Comparison of ENCODE assay signal across 1 cellular context in the genomic region with DNA sequence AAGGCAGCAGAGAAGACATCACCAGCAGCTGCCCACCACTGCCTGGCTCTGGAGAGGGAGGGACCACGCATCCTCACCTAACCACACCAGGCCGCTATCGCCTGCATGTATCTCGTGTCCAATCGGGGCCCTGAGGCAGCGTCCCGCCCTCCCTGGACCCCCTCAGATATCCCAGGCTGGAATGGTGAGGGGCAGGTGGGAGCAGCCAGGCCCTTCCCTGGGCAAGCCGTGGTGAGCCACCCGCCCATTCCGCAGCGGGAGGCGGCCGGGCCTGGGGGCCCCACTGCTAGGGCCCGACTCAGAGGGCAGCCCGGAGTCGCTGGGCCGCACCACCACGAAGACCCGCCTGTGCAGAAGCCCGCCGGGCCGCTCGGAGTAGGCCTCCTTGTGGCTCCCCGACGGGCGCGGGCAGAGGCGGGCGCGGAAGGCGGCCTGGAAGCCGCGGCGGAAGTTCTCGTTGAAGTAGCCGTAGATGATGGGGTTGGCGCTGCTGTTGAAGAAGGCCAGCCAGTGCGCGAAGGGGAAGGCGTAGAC.
TF ChIP-seq lines count a peak whose summit lies in the region.

No MANE protein-coding gene starts in this region.

TF ChIP-seq in H1, 55 proteins besides CTCF, POLR2A, EP300 and RAD21:
- TF ChIP-seq RNF2 (IDR thresholded peaks at IDR 0.05; ENCODE audit: borderline replicate concordance, low read depth, low read length, missing control alignments, poor library complexity, severe bottlenecking), result no peak
- TF ChIP-seq BRCA1 (IDR thresholded peaks at IDR 0.05; ENCODE audit: low read depth, low read length), result no peak
- TF ChIP-seq NANOG (IDR thresholded peaks at IDR 0.05; ENCODE audit: insufficient read depth, low read depth, low read length, poor library complexity, severe bottlenecking), result no peak
- TF ChIP-seq CBX8 (IDR thresholded peaks at IDR 0.05; ENCODE audit: borderline replicate concordance, low read depth, low read length), result no peak
- TF ChIP-seq SP4 (IDR thresholded peaks at IDR 0.05; ENCODE audit: low read length), result no peak
- TF ChIP-seq CHD1 (IDR thresholded peaks at IDR 0.05; ENCODE audit: low read depth, low read length), result no peak
- TF ChIP-seq JUN (IDR thresholded peaks at IDR 0.05; ENCODE audit: low read depth, low read length), result no peak
- no peak for TF ChIP-seq KDM5A (IDR thresholded peaks at IDR 0.05; ENCODE audit: low read length)
- TF ChIP-seq SP1 (IDR thresholded peaks at IDR 0.05; ENCODE audit: low read depth, low read length), result no peak
- TF ChIP-seq HDAC2 (IDR thresholded peaks at IDR 0.05; ENCODE audit: borderline replicate concordance in 1 of 2, low read depth in 2 of 2, low read length in 2 of 2), result no peak
- no peak for TF ChIP-seq SIRT6 (IDR thresholded peaks at IDR 0.05; ENCODE audit: low read length)
